In genomic region chr11:60059521-60059920, GRCh38 we compare ENCODE assay signal across 15 cellular contexts. TPM values are rescaled to one million over a fixed set of nuclear protein-coding genes. Genes with fewer than 3 reads are reported as not detected.
"Had no signal": no experiment of that assay in that cellular context is flagged by ENCODE, and none has a peak within 500 bp of the region (broad histone marks: within the 10 kb centered on the region; RNA-seq: fewer than 3 reads in every experiment).

No MANE protein-coding gene starts in this region.

RNA-seq across cellular contexts. Expression of gene MS4A3, which starts 3.1 kb away (rescaled TPM):
- total RNA-seq: activated CD4-positive, alpha-beta memory T cell treated with anti-CD3 and anti-CD28 coated beads, Interleukin-2, amount 10 ng/mL, durations not matched to agents 7 days and 5 days; activated CD4-positive, alpha-beta T cell treated with anti-CD3 and anti-CD28 coated beads for 36 hours; activated CD4-positive, alpha-beta T cell treated with anti-CD3 and anti-CD28 coated beads, Interleukin-2, amount 10 ng/mL, durations not matched to agents 7 days and 5 days; activated CD8-positive, alpha-beta memory T cell treated with anti-CD3 and anti-CD28 coated beads, Interleukin-2, amount 10 ng/mL, durations not matched to agents 7 days and 5 days; activated CD8-positive, alpha-beta T cell treated with anti-CD3 and anti-CD28 coated beads, Interleukin-2, amount 10 ng/mL, durations not matched to agents 7 days and 5 days; activated naive CD8-positive, alpha-beta T cell treated with anti-CD3 and anti-CD28 coated beads, Interleukin-2, amount 10 ng/mL, durations not matched to agents 7 days and 5 days; activated T-helper 2 cell treated with anti-CD3 and anti-CD28 coated beads, Interferon-gamma antibody, Interleukin-2, Interleukin-4, amounts not matched to agents 10 μg/mL and 5 μg/mL and 100 μg/mL, durations not matched to agents 14 hours and 24 hours and 36 hours; ascending aorta; bronchial epithelial cell; cardiac muscle cell; chondrocyte; T-helper 2 cell treated with Interferon-gamma antibody and Interleukin-4, amounts not matched to agents 100 ng/mL and 5 ng/mL, for 36 hours; WTC11 had no signal
- polyA plus RNA-seq: cardiac muscle cell had no signal

RNA-seq across cellular contexts. Expression of gene OOSP2, which starts 19.3 kb away (rescaled TPM):
- total RNA-seq: activated CD4-positive, alpha-beta memory T cell treated with anti-CD3 and anti-CD28 coated beads, Interleukin-2, amount 10 ng/mL, durations not matched to agents 7 days and 5 days; activated CD4-positive, alpha-beta T cell treated with anti-CD3 and anti-CD28 coated beads for 36 hours; activated CD4-positive, alpha-beta T cell treated with anti-CD3 and anti-CD28 coated beads, Interleukin-2, amount 10 ng/mL, durations not matched to agents 7 days and 5 days; activated CD8-positive, alpha-beta memory T cell treated with anti-CD3 and anti-CD28 coated beads, Interleukin-2, amount 10 ng/mL, durations not matched to agents 7 days and 5 days; activated CD8-positive, alpha-beta T cell treated with anti-CD3 and anti-CD28 coated beads, Interleukin-2, amount 10 ng/mL, durations not matched to agents 7 days and 5 days; activated naive CD8-positive, alpha-beta T cell treated with anti-CD3 and anti-CD28 coated beads, Interleukin-2, amount 10 ng/mL, durations not matched to agents 7 days and 5 days; activated T-helper 2 cell treated with anti-CD3 and anti-CD28 coated beads, Interferon-gamma antibody, Interleukin-2, Interleukin-4, amounts not matched to agents 10 μg/mL and 5 μg/mL and 100 μg/mL, durations not matched to agents 14 hours and 24 hours and 36 hours; ascending aorta; bronchial epithelial cell; cardiac muscle cell; chondrocyte; T-helper 17 cell; T-helper 2 cell treated with Interferon-gamma antibody and Interleukin-4, amounts not matched to agents 100 ng/mL and 5 ng/mL, for 36 hours; WTC11 had no signal
- polyA plus RNA-seq: adipose tissue, cardiac muscle cell had no signal

RNA-seq across cellular contexts. Expression of gene MS4A2, which starts 28.9 kb away (rescaled TPM):
- total RNA-seq: activated CD4-positive, alpha-beta memory T cell treated with anti-CD3 and anti-CD28 coated beads, Interleukin-2, amount 10 ng/mL, durations not matched to agents 7 days and 5 days; activated CD4-positive, alpha-beta T cell treated with anti-CD3 and anti-CD28 coated beads for 36 hours; activated CD4-positive, alpha-beta T cell treated with anti-CD3 and anti-CD28 coated beads, Interleukin-2, amount 10 ng/mL, durations not matched to agents 7 days and 5 days; activated CD8-positive, alpha-beta memory T cell treated with anti-CD3 and anti-CD28 coated beads, Interleukin-2, amount 10 ng/mL, durations not matched to agents 7 days and 5 days; activated CD8-positive, alpha-beta T cell treated with anti-CD3 and anti-CD28 coated beads, Interleukin-2, amount 10 ng/mL, durations not matched to agents 7 days and 5 days; activated naive CD8-positive, alpha-beta T cell treated with anti-CD3 and anti-CD28 coated beads, Interleukin-2, amount 10 ng/mL, durations not matched to agents 7 days and 5 days; activated T-helper 2 cell treated with anti-CD3 and anti-CD28 coated beads, Interferon-gamma antibody, Interleukin-2, Interleukin-4, amounts not matched to agents 10 μg/mL and 5 μg/mL and 100 μg/mL, durations not matched to agents 14 hours and 24 hours and 36 hours; ascending aorta; bronchial epithelial cell; cardiac muscle cell; chondrocyte; T-helper 2 cell treated with Interferon-gamma antibody and Interleukin-4, amounts not matched to agents 100 ng/mL and 5 ng/mL, for 36 hours; WTC11 had no signal
- polyA plus RNA-seq: cardiac muscle cell had no signal

RNA-seq across cellular contexts. Expression of gene OOSP4B, which starts 42.5 kb away (rescaled TPM):
- total RNA-seq: activated CD4-positive, alpha-beta memory T cell treated with anti-CD3 and anti-CD28 coated beads, Interleukin-2, amount 10 ng/mL, durations not matched to agents 7 days and 5 days; activated CD4-positive, alpha-beta T cell treated with anti-CD3 and anti-CD28 coated beads for 36 hours; activated CD4-positive, alpha-beta T cell treated with anti-CD3 and anti-CD28 coated beads, Interleukin-2, amount 10 ng/mL, durations not matched to agents 7 days and 5 days; activated CD8-positive, alpha-beta memory T cell treated with anti-CD3 and anti-CD28 coated beads, Interleukin-2, amount 10 ng/mL, durations not matched to agents 7 days and 5 days; activated CD8-positive, alpha-beta T cell treated with anti-CD3 and anti-CD28 coated beads, Interleukin-2, amount 10 ng/mL, durations not matched to agents 7 days and 5 days; activated naive CD8-positive, alpha-beta T cell treated with anti-CD3 and anti-CD28 coated beads, Interleukin-2, amount 10 ng/mL, durations not matched to agents 7 days and 5 days; activated T-helper 2 cell treated with anti-CD3 and anti-CD28 coated beads, Interferon-gamma antibody, Interleukin-2, Interleukin-4, amounts not matched to agents 10 μg/mL and 5 μg/mL and 100 μg/mL, durations not matched to agents 14 hours and 24 hours and 36 hours; ascending aorta; bronchial epithelial cell; cardiac muscle cell; chondrocyte; T-helper 17 cell; T-helper 2 cell treated with Interferon-gamma antibody and Interleukin-4, amounts not matched to agents 100 ng/mL and 5 ng/mL, for 36 hours; WTC11 had no signal
- polyA plus RNA-seq: adipose tissue, cardiac muscle cell had no signal
